In the genomic region with DNA sequence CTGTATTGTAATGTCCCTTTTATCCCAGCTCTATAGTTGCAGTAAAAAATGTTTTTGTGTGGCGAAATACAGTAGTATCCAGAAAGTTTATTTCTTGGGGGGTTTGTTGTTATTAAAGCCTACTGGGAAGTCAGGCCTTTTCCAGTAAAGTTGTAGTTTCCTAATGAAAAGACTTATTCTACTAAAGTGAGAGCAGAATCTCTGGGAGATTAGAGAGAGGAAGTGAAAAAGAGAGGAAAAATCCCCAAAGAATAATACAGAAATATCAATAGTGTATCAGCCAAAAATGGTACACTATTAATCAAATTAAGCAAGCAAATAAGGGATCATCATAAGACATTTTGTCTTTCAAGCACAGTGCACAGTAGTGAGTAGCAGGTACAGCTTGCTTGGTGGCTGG, we compare ENCODE assay signal across 19 cellular contexts. TPM values are rescaled to one million over a fixed set of nuclear protein-coding genes. Genes with fewer than 3 reads are reported as not detected.
DNase-seq lines count a peak whose midpoint lies in the region; ATAC-seq, FAIRE-seq and TF ChIP-seq lines count a peak whose summit lies in the region.
"Had no signal": no experiment of that assay in that cellular context is flagged by ENCODE, and none has a peak within 500 bp of the region (broad histone marks: within the 10 kb centered on the region; RNA-seq: fewer than 3 reads in every experiment).

No MANE protein-coding gene starts in this region.

- no peaks in the 10 kb centered on the region for H3K4me1 ChIP-seq in ACC112 (ENCODE audit: control insufficient read depth, insufficient read depth, low read length, unreplicated experiment)
- H3K4me1 ChIP-seq in PC-9 (replicated peaks; ENCODE audit: insufficient read depth) = no peaks in the 10 kb centered on the region
- H3K4me1 ChIP-seq: HAP-1, Peyer's patch, SJCRH30 had no signal

- no TSS peak for BruUV-seq in PC-9 (replicated peaks; lab: Mats Ljungman, UMichigan)

- H3K9me3 ChIP-seq in PC-9 (ENCODE audit: insufficient read depth, low read depth) = no peaks in the 10 kb centered on the region
- H3K9me3 ChIP-seq: HAP-1, Peyer's patch, SJCRH30 had no signal

- H3K4me3 Mint-ChIP-seq in natural killer cell = peak overlapping the region; percentile 67
- H3K4me3 Mint-ChIP-seq in activated CD8-positive, alpha-beta T cell treated with anti-CD3 and anti-CD28 coated beads, Interleukin-2, amount 10 ng/mL, durations not matched to agents 7 days and 5 days = no peak overlapping the region
- H3K4me3 Mint-ChIP-seq: CD14-positive monocyte had no signal

- intact Hi-C loops in PC-9 (cut with micrococcal nuclease; ENCODE audit: unreplicated experiment) = no loop called here
- intact Hi-C loops in natural killer cell (cut with micrococcal nuclease) = no loop called here
- intact Hi-C loops in posterior vena cava (cut with DNase I) = no loop called here

- H3K36me3 Mint-ChIP-seq in natural killer cell = no peaks in the 10 kb centered on the region
- H3K36me3 Mint-ChIP-seq in activated CD8-positive, alpha-beta T cell treated with anti-CD3 and anti-CD28 coated beads, Interleukin-2, amount 10 ng/mL, durations not matched to agents 7 days and 5 days (ENCODE audit: low read depth) = no peaks in the 10 kb centered on the region
- H3K36me3 Mint-ChIP-seq: CD14-positive monocyte had no signal

- no peak for ATAC-seq in natural killer cell
- no peak for ATAC-seq in activated CD8-positive, alpha-beta T cell treated with anti-CD3 and anti-CD28 coated beads, Interleukin-2, amount 10 ng/mL, durations not matched to agents 7 days and 5 days

- no peaks in the 10 kb centered on the region for H3F3A ChIP-seq in PC-9 (ENCODE audit: insufficient read depth, low read depth)

- peak overlapping the region; percentile 69 for H2AFZ ChIP-seq in ACC112 (ENCODE audit: low read length, unreplicated experiment)
- H2AFZ ChIP-seq in PC-9 = peak overlapping the region; percentile 39; the same call in 1 of the 2 replicates
- H2AFZ ChIP-seq: GM23248 had no signal

- peaks cover 31 to 50% of the 10 kb centered on the region in 2 donors for H3K4me1 Mint-ChIP-seq in natural killer cell
- H3K4me1 Mint-ChIP-seq in activated CD8-positive, alpha-beta T cell treated with anti-CD3 and anti-CD28 coated beads, Interleukin-2, amount 10 ng/mL, durations not matched to agents 7 days and 5 days (ENCODE audit: low read depth) = peaks cover 1% of the 10 kb centered on the region

- H3K4me2 ChIP-seq in PC-9 = no peak overlapping the region

- no peak overlapping the region for H3K27ac ChIP-seq in ACC112 (ENCODE audit: low read depth, low read length)
- H3K27ac ChIP-seq in PC-9 = no peak overlapping the region
- H3K27ac ChIP-seq: GM23248, Peyer's patch, SJCRH30 had no signal

- TF ChIP-seq POLR2A in GM12891 (IDR thresholded peaks at IDR 0.05; ENCODE audit: low read depth, low read length) = no peak

- H3K4me3 ChIP-seq in ACC112 (ENCODE audit: low read depth, low read length) (no peak overlapping the region), PC-9 (no peak overlapping the region)
- H3K4me3 ChIP-seq: GM23248, HAP-1, SJCRH30 had no signal

- H3K27ac Mint-ChIP-seq in natural killer cell = peak overlapping the region; percentile 78 to 81
- H3K27ac Mint-ChIP-seq in activated CD8-positive, alpha-beta T cell treated with anti-CD3 and anti-CD28 coated beads, Interleukin-2, amount 10 ng/mL, durations not matched to agents 7 days and 5 days = no peak overlapping the region
- H3K27ac Mint-ChIP-seq: CD14-positive monocyte had no signal

- no peak for FAIRE-seq in GM12891 (lab: Jason Lieb, UNC)

- POLR2A ChIA-PET in PC-9 (lab: Charles Lee; ENCODE audit: unreplicated experiment) = no interaction called here
- POLR2A ChIA-PET in activated CD8-positive, alpha-beta T cell treated with anti-CD3 and anti-CD28 coated beads, Interleukin-2, amount 10 ng/mL, durations not matched to agents 7 days and 5 days (lab: Charles Lee) = no interaction called here

- H3K36me3 ChIP-seq in ACC112 (ENCODE audit: insufficient read depth, low read length) (no peaks in the 10 kb centered on the region), PC-9 (ENCODE audit: low read depth) (no peaks in the 10 kb centered on the region)
- H3K36me3 ChIP-seq: HAP-1, Peyer's patch, SJCRH30 had no signal

- no peaks in the 10 kb centered on the region for H3K27me3 Mint-ChIP-seq in natural killer cell (ENCODE audit: low read depth in 2 of 2)
- H3K27me3 Mint-ChIP-seq in activated CD8-positive, alpha-beta T cell treated with anti-CD3 and anti-CD28 coated beads, Interleukin-2, amount 10 ng/mL, durations not matched to agents 7 days and 5 days (ENCODE audit: low read depth) = no peaks in the 10 kb centered on the region

- H3K9me3 Mint-ChIP-seq in natural killer cell = no peaks in the 10 kb centered on the region
- H3K9me3 Mint-ChIP-seq in activated CD8-positive, alpha-beta T cell treated with anti-CD3 and anti-CD28 coated beads, Interleukin-2, amount 10 ng/mL, durations not matched to agents 7 days and 5 days (ENCODE audit: insufficient read depth) = no peaks in the 10 kb centered on the region

- TF ChIP-seq CTCF in PC-9 (conservative IDR thresholded peaks at IDR 0.05) = no peak
- no peak for TF ChIP-seq CTCF in natural killer cell (IDR thresholded peaks at IDR 0.05)

- no peaks in the 10 kb centered on the region for H3K27me3 ChIP-seq in ACC112 (ENCODE audit: insufficient read depth, low read length)
- H3K27me3 ChIP-seq in PC-9 (ENCODE audit: insufficient read depth, low read depth) = no peaks in the 10 kb centered on the region
- H3K27me3 ChIP-seq: Peyer's patch, SJCRH30 had no signal

- H3K79me2 ChIP-seq in ACC112 (ENCODE audit: control insufficient read depth, insufficient read depth, low read length, unreplicated experiment) (no peaks in the 10 kb centered on the region), PC-9 (ENCODE audit: low read depth) (no peaks in the 10 kb centered on the region)

- H4K20me1 ChIP-seq in PC-9 (ENCODE audit: insufficient read depth) = no peaks in the 10 kb centered on the region

- H3K9me2 ChIP-seq in PC-9 (ENCODE audit: insufficient read depth) = peaks cover 8% of the 10 kb centered on the region; the same call in 1 of the 2 replicates

- CTCF ChIA-PET in PC-9 (lab: Charles Lee) = no interaction called here
- CTCF ChIA-PET in activated CD8-positive, alpha-beta T cell treated with anti-CD3 and anti-CD28 coated beads, Interleukin-2, amount 10 ng/mL, durations not matched to agents 7 days and 5 days (lab: Charles Lee) = no interaction called here

- DNase-seq in GM12891 (ENCODE audit: insufficient read length, low spot score) (no peak), PC-9 (no peak), natural killer cell (no peak), posterior vena cava (ENCODE audit: low spot score) (no peak), NCI-H774 (lab: John Stamatoyannopoulos, UW) (no peak)
- no peak for DNase-seq in activated CD8-positive, alpha-beta T cell treated with anti-CD3 and anti-CD28 coated beads, Interleukin-2, amount 10 ng/mL, durations not matched to agents 7 days and 5 days
- no peak for DNase-seq in NK-92 treated with Interleukin-12 subunit alpha and Interleukin-12 subunit beta, amount 100 ng/mL, for 24 hours (lab: John Stamatoyannopoulos, UW)
- DNase-seq: GM23248, MV-4-11, NCI-H1105 treated with DMSO at 0.1 percent for 48 hours, NCI-H1694, NCI-H2081, NCI-H446, NCI-H526, Peyer's patch, SJCRH30 had no signal

TF ChIP-seq in GM12891, 5 proteins besides CTCF, POLR2A, EP300 and RAD21:
- peak; percentile 70 for TF ChIP-seq SPI1 (IDR thresholded peaks at IDR 0.05; ENCODE audit: low read depth, low read length)
- no peak for TF ChIP-seq POLR2AphosphoS5 (IDR thresholded peaks at IDR 0.05; ENCODE audit: low read depth, low read length)
- no peak for TF ChIP-seq TAF1 (IDR thresholded peaks at IDR 0.05; ENCODE audit: low read depth, low read length)
- TF ChIP-seq POU2F2 (IDR thresholded peaks at IDR 0.05; ENCODE audit: low read depth, low read length) = no peak

RNA-seq across cellular contexts. Expression of a gene that starts 46.3 kb away (rescaled TPM):
- 13.0 TPM for polyA plus RNA-seq in GM12891 (2012; ENCODE audit: low read depth, missing spikeins)
- total RNA-seq in PC-9 (2021) (25.3 and 31.6 TPM in 2 replicates), natural killer cell (10 to 100 TPM; 49.0 to 61.4 (median 51.6) TPM), posterior vena cava (10 to 100 TPM; 15.6 to 18.1 TPM)
- 10 to 100 TPM; 23.8 to 25.2 TPM for total RNA-seq in activated CD8-positive, alpha-beta T cell treated with anti-CD3 and anti-CD28 coated beads, Interleukin-2, amount 10 ng/mL, durations not matched to agents 7 days and 5 days
